ENCODE assay signal across 10 cellular contexts in the genomic region with DNA sequence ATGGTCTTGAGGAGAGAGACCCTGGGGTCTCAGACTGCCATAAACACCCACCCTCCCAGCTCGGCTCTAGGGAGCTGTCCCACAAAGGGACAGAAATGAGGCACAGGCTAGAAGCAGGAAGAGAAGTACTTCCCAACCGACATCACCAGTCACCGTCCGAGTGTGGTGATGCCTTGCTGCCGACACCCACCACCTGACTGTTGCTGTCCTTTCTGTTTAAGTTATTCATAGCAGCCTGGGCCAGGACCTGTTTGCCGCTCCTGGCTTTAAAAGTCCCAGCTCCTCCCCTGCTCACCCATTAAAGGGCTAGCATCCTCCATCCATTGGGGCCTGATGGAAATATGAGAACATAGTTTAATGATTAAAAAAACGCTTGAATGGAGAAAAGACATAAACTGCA. TPM values are rescaled to one million over a fixed set of nuclear protein-coding genes. Genes with fewer than 3 reads are reported as not detected.
DNase-seq lines count a peak whose midpoint lies in the region; ATAC-seq lines count a peak whose summit lies in the region.
"Had no signal": no experiment of that assay in that cellular context is flagged by ENCODE, and none has a peak within 500 bp of the region (broad histone marks: within the 10 kb centered on the region; RNA-seq: fewer than 3 reads in every experiment).

No MANE protein-coding gene starts in this region.

- no CpG with 5 or more reads among the region's 7 CpGs for WGBS in mesendoderm (ENCODE audit: extremely low coverage, insufficient coverage, low lambda C conversion rate)

- H3K4me3 ChIP-seq in mesendoderm (ENCODE audit: low read length): no peak overlapping the region
- H3K4me3 ChIP-seq: right atrium auricular region had no signal

- no peak overlapping the region for H3K27ac ChIP-seq in mesendoderm (ENCODE audit: low read depth, low read length)
- H3K27ac ChIP-seq: right atrium auricular region had no signal

- H3K4ac ChIP-seq in mesendoderm (ENCODE audit: low read depth, low read length): no peak overlapping the region

- no peaks in the 10 kb centered on the region for H3K36me3 ChIP-seq in mesendoderm (ENCODE audit: control insufficient read depth, insufficient read depth, low read length)
- H3K36me3 ChIP-seq: right atrium auricular region had no signal

- no peak overlapping the region for H2BK15ac ChIP-seq in mesendoderm (replicated peaks; ENCODE audit: low read depth)

- H2BK5ac ChIP-seq in mesendoderm (ENCODE audit: low read length): no peak overlapping the region

- no peak overlapping the region for H3K23ac ChIP-seq in mesendoderm (ENCODE audit: low read length)

- H2AK5ac ChIP-seq in mesendoderm (ENCODE audit: low read length): no peak overlapping the region

- peaks cover 6% of the 10 kb centered on the region for H3K9me3 Mint-ChIP-seq in activated CD4-positive, alpha-beta T cell treated with anti-CD3 and anti-CD28 coated beads, Interleukin-2, amount 10 ng/mL, durations not matched to agents 24 days and 14 days
- no peaks in the 10 kb centered on the region for H3K9me3 Mint-ChIP-seq in activated naive CD8-positive, alpha-beta T cell treated with anti-CD3 and anti-CD28 coated beads, Interleukin-2, amount 10 ng/mL, durations not matched to agents 7 days and 5 days
- no peaks in the 10 kb centered on the region for H3K9me3 Mint-ChIP-seq in stimulated activated effector memory CD8-positive, alpha-beta T cell treated with anti-CD3 and anti-CD28 coated beads, Interleukin-12 subunit alpha, Interleukin-12 subunit beta, amount 100 ng/mL, for 72 hours

- POLR2A ChIA-PET in activated naive CD8-positive, alpha-beta T cell treated with anti-CD3 and anti-CD28 coated beads, Interleukin-2, amount 10 ng/mL, durations not matched to agents 7 days and 5 days (lab: Charles Lee): interaction anchor here (1.2 to 11.3 kb wide), 11 partner anchors 7 to 60 kb away, joined by 3 to 427 read pairs (median 9); a partner anchor contains a TSS

- no peaks in the 10 kb centered on the region for H3K27me3 ChIP-seq in mesendoderm (ENCODE audit: insufficient read depth, low read length, poor library complexity)
- H3K27me3 ChIP-seq: right atrium auricular region had no signal

- H3K79me2 ChIP-seq in mesendoderm (ENCODE audit: control insufficient read depth, insufficient read depth, low read length): no peaks in the 10 kb centered on the region

- H3K18ac ChIP-seq in mesendoderm (ENCODE audit: low read length): no peak overlapping the region

- no peaks in the 10 kb centered on the region for H3K4me1 ChIP-seq in mesendoderm (ENCODE audit: control insufficient read depth, low read depth, low read length)
- H3K4me1 ChIP-seq: right atrium auricular region had no signal

- H3K79me1 ChIP-seq in mesendoderm (ENCODE audit: low read length): no peaks in the 10 kb centered on the region

- ATAC-seq in HG03354 (IDR thresholded peaks at IDR 0.05; ENCODE audit: poor library complexity, severe bottlenecking, unreplicated experiment): peak; percentile 52
- ATAC-seq in activated naive CD8-positive, alpha-beta T cell treated with anti-CD3 and anti-CD28 coated beads, Interleukin-2, amount 10 ng/mL, durations not matched to agents 7 days and 5 days (ENCODE audit: low read depth): peak; percentile 45
- peak; percentile 89 for ATAC-seq in stimulated activated effector memory CD8-positive, alpha-beta T cell treated with anti-CD3 and anti-CD28 coated beads, Interleukin-12 subunit alpha, Interleukin-12 subunit beta, amount 100 ng/mL, for 72 hours

- no peak overlapping the region for H3K9ac ChIP-seq in mesendoderm (ENCODE audit: low read length)

- DNase-seq in activated CD4-positive, alpha-beta T cell treated with anti-CD3 and anti-CD28 coated beads, Interleukin-2, amount 10 ng/mL, durations not matched to agents 24 days and 14 days: peak; percentile 81
- no peak for DNase-seq in activated CD4-positive, alpha-beta T cell treated with anti-CD3 and anti-CD28 coated beads for 4 hours
- DNase-seq in activated naive CD8-positive, alpha-beta T cell treated with anti-CD3 and anti-CD28 coated beads, Interleukin-2, amount 10 ng/mL, durations not matched to agents 7 days and 5 days: no peak
- DNase-seq in stimulated activated effector memory CD8-positive, alpha-beta T cell treated with anti-CD3 and anti-CD28 coated beads, Interleukin-12 subunit alpha, Interleukin-12 subunit beta, amount 100 ng/mL, for 72 hours (ENCODE audit: low spot score in 2 of 2): peak in 1 of 2 donors; percentile 68
- DNase-seq in mesendoderm (no peak), SKM-1 (lab: John Stamatoyannopoulos, UW; ENCODE audit: unreplicated experiment) (no peak), amygdala (lab: John Stamatoyannopoulos, UW) (no peak)
- DNase-seq: mammary epithelial cell had no signal

- H4K5ac ChIP-seq in mesendoderm (ENCODE audit: low read length): no peak overlapping the region

- no peak overlapping the region for H2BK120ac ChIP-seq in mesendoderm (ENCODE audit: low read depth, low read length)

- no peaks in the 10 kb centered on the region for H3K27me3 Mint-ChIP-seq in activated CD4-positive, alpha-beta T cell treated with anti-CD3 and anti-CD28 coated beads, Interleukin-2, amount 10 ng/mL, durations not matched to agents 24 days and 14 days
- no peaks in the 10 kb centered on the region for H3K27me3 Mint-ChIP-seq in activated naive CD8-positive, alpha-beta T cell treated with anti-CD3 and anti-CD28 coated beads, Interleukin-2, amount 10 ng/mL, durations not matched to agents 7 days and 5 days

- intact Hi-C loops in activated CD4-positive, alpha-beta T cell treated with anti-CD3 and anti-CD28 coated beads, Interleukin-2, amount 10 ng/mL, durations not matched to agents 24 days and 14 days (cut with micrococcal nuclease): loop anchor here (1.0 to 2.0 kb wide), 2 partner anchors 12 to 24 kb away; no protein-coding TSS in a partner anchor

- H3K56ac ChIP-seq in mesendoderm (ENCODE audit: low read length): no peak overlapping the region

- peaks cover 5% of the 10 kb centered on the region for H3K36me3 Mint-ChIP-seq in activated CD4-positive, alpha-beta T cell treated with anti-CD3 and anti-CD28 coated beads, Interleukin-2, amount 10 ng/mL, durations not matched to agents 24 days and 14 days (ENCODE audit: low read depth)
- peaks cover 22% of the 10 kb centered on the region for H3K36me3 Mint-ChIP-seq in activated naive CD8-positive, alpha-beta T cell treated with anti-CD3 and anti-CD28 coated beads, Interleukin-2, amount 10 ng/mL, durations not matched to agents 7 days and 5 days
- H3K36me3 Mint-ChIP-seq in stimulated activated effector memory CD8-positive, alpha-beta T cell treated with anti-CD3 and anti-CD28 coated beads, Interleukin-12 subunit alpha, Interleukin-12 subunit beta, amount 100 ng/mL, for 72 hours: no peaks in the 10 kb centered on the region

- peak overlapping the region; percentile 75 for H3K4me3 Mint-ChIP-seq in activated CD4-positive, alpha-beta T cell treated with anti-CD3 and anti-CD28 coated beads, Interleukin-2, amount 10 ng/mL, durations not matched to agents 24 days and 14 days
- peak overlapping the region; percentile 73 for H3K4me3 Mint-ChIP-seq in activated naive CD8-positive, alpha-beta T cell treated with anti-CD3 and anti-CD28 coated beads, Interleukin-2, amount 10 ng/mL, durations not matched to agents 7 days and 5 days
- H3K4me3 Mint-ChIP-seq in stimulated activated effector memory CD8-positive, alpha-beta T cell treated with anti-CD3 and anti-CD28 coated beads, Interleukin-12 subunit alpha, Interleukin-12 subunit beta, amount 100 ng/mL, for 72 hours: peak overlapping the region; percentile 73

- H4K8ac ChIP-seq in mesendoderm (ENCODE audit: low read depth, low read length): no peak overlapping the region

- H3K4me1 Mint-ChIP-seq in activated CD4-positive, alpha-beta T cell treated with anti-CD3 and anti-CD28 coated beads, Interleukin-2, amount 10 ng/mL, durations not matched to agents 24 days and 14 days: peaks cover 64% of the 10 kb centered on the region
- peaks cover 61% of the 10 kb centered on the region for H3K4me1 Mint-ChIP-seq in activated naive CD8-positive, alpha-beta T cell treated with anti-CD3 and anti-CD28 coated beads, Interleukin-2, amount 10 ng/mL, durations not matched to agents 7 days and 5 days
- H3K4me1 Mint-ChIP-seq in stimulated activated effector memory CD8-positive, alpha-beta T cell treated with anti-CD3 and anti-CD28 coated beads, Interleukin-12 subunit alpha, Interleukin-12 subunit beta, amount 100 ng/mL, for 72 hours: peaks cover 71% of the 10 kb centered on the region

- no peak overlapping the region for H3K4me2 ChIP-seq in mesendoderm (ENCODE audit: low read length)

- peak overlapping the region; percentile 86 for H3K27ac Mint-ChIP-seq in activated CD4-positive, alpha-beta T cell treated with anti-CD3 and anti-CD28 coated beads, Interleukin-2, amount 10 ng/mL, durations not matched to agents 24 days and 14 days
- H3K27ac Mint-ChIP-seq in activated naive CD8-positive, alpha-beta T cell treated with anti-CD3 and anti-CD28 coated beads, Interleukin-2, amount 10 ng/mL, durations not matched to agents 7 days and 5 days: peak overlapping the region; percentile 85
- peak overlapping the region; percentile 69 for H3K27ac Mint-ChIP-seq in stimulated activated effector memory CD8-positive, alpha-beta T cell treated with anti-CD3 and anti-CD28 coated beads, Interleukin-12 subunit alpha, Interleukin-12 subunit beta, amount 100 ng/mL, for 72 hours

RNA-seq across cellular contexts. Expression of a gene that starts 13.2 kb away (rescaled TPM):
- total RNA-seq in activated CD4-positive, alpha-beta T cell treated with anti-CD3 and anti-CD28 coated beads, Interleukin-2, amount 10 ng/mL, durations not matched to agents 24 days and 14 days: 67.2 and 68.0 TPM in 2 replicates
- 100 to 1,000 TPM; 110 TPM for total RNA-seq in activated naive CD8-positive, alpha-beta T cell treated with anti-CD3 and anti-CD28 coated beads, Interleukin-2, amount 10 ng/mL, durations not matched to agents 7 days and 5 days
- 9.3 TPM for polyA plus RNA-seq in mesendoderm (2013, experiment 1 of 2)
- polyA plus RNA-seq in mesendoderm (2013, experiment 2 of 2): 10.2 TPM

RNA-seq across cellular contexts. Expression of a gene that starts 34.4 kb away (rescaled TPM):
- 10.9 and 13.5 TPM in 2 replicates for total RNA-seq in activated CD4-positive, alpha-beta T cell treated with anti-CD3 and anti-CD28 coated beads, Interleukin-2, amount 10 ng/mL, durations not matched to agents 24 days and 14 days
- total RNA-seq in activated naive CD8-positive, alpha-beta T cell treated with anti-CD3 and anti-CD28 coated beads, Interleukin-2, amount 10 ng/mL, durations not matched to agents 7 days and 5 days: 10 to 100 TPM; 55.2 TPM
- polyA plus RNA-seq in mesendoderm (2013, experiment 1 of 2): 0.22 TPM
- 0.28 TPM for polyA plus RNA-seq in mesendoderm (2013, experiment 2 of 2)
- total RNA-seq: mammary epithelial cell had no signal

RNA-seq across cellular contexts. Expression of a gene that starts 34.6 kb away (rescaled TPM):
- total RNA-seq in activated CD4-positive, alpha-beta T cell treated with anti-CD3 and anti-CD28 coated beads, Interleukin-2, amount 10 ng/mL, durations not matched to agents 24 days and 14 days: 4,380 and 4,481 TPM in 2 replicates
- 1,000 to 10,000 TPM; 7,848 to 8,493 TPM for total RNA-seq in activated naive CD8-positive, alpha-beta T cell treated with anti-CD3 and anti-CD28 coated beads, Interleukin-2, amount 10 ng/mL, durations not matched to agents 7 days and 5 days
- polyA plus RNA-seq in mesendoderm (2013, experiment 1 of 2): 107 TPM
- polyA plus RNA-seq in mesendoderm (2013, experiment 2 of 2): 109 TPM

RNA-seq across cellular contexts. Expression of a gene that starts 59.7 kb away (rescaled TPM):
- total RNA-seq in activated CD4-positive, alpha-beta T cell treated with anti-CD3 and anti-CD28 coated beads, Interleukin-2, amount 10 ng/mL, durations not matched to agents 24 days and 14 days: 38.6 and 42.7 TPM in 2 replicates
- 10 to 100 TPM; 55.7 to 59.3 TPM for total RNA-seq in activated naive CD8-positive, alpha-beta T cell treated with anti-CD3 and anti-CD28 coated beads, Interleukin-2, amount 10 ng/mL, durations not matched to agents 7 days and 5 days
- 1.5 TPM for polyA plus RNA-seq in mesendoderm (2013, experiment 1 of 2)
- polyA plus RNA-seq in mesendoderm (2013, experiment 2 of 2): 1.5 TPM
